Comparison of ENCODE assay signal across 8 cellular contexts in the genomic region with DNA sequence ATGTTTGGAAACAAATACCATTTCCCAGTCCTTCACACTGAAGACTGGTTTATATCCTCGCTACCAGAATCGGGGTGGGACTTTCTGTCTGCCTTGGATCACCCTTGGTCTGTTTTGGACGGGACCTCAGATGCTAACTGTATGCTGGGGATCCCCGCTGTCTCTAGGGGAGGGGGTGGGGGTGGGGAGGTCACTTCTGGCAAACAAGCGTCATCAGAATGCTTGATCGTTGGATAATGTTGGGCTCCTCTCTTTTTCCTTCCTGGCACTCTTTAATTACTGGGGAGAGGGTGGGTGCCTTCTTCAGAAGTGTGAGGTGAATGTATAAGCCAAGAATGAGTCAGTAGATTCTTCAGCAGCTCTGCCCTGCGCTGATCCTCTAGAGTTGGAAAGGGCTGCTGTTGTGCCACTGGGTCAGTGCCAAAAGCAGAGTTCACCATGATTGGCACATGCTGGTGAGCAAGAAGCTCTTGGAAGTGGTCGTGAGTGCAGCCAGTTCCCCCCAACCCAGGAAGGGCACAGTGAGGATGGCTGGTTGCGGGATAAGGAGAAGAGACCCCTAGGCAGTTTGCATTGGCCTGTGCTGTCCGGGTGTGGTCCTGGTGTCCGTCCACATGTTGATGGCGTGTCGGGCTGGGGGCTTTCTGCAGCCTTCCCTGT. TPM values are rescaled to one million over a fixed set of nuclear protein-coding genes. Genes with fewer than 3 reads are reported as not detected.
DNase-seq lines count a peak whose midpoint lies in the region; ATAC-seq and TF ChIP-seq lines count a peak whose summit lies in the region.

No MANE protein-coding gene starts in this region.

- peak overlapping the region; percentile 89 for H3K27ac Mint-ChIP-seq in activated CD8-positive, alpha-beta T cell treated with anti-CD3 and anti-CD28 coated beads for 36 hours

- H3K27ac ChIP-seq in skeletal muscle tissue (ENCODE audit: low read depth, low read length), result peak overlapping the region; percentile 71

- no peaks in the 10 kb centered on the region for H3K9me3 Mint-ChIP-seq in activated CD8-positive, alpha-beta T cell treated with anti-CD3 and anti-CD28 coated beads for 36 hours

- H3K4me1 Mint-ChIP-seq in activated CD8-positive, alpha-beta T cell treated with anti-CD3 and anti-CD28 coated beads for 36 hours (ENCODE audit: low read depth), result peaks cover 80% of the 10 kb centered on the region

- peak overlapping the region in 2 of 3 donors; percentile 16 to 34 for H3K9ac ChIP-seq in skeletal muscle tissue (ENCODE audit: low read depth in 1 of 3, low read length in 3 of 3)

- peak; percentile 40 for ATAC-seq in activated CD8-positive, alpha-beta T cell treated with anti-CD3 and anti-CD28 coated beads for 36 hours
- ATAC-seq in HG03025 (IDR thresholded peaks at IDR 0.05; ENCODE audit: low FRiP score, unreplicated experiment), result no peak

- no peaks in the 10 kb centered on the region for H3K9me3 ChIP-seq in skeletal muscle tissue (ENCODE audit: control insufficient read depth in 3 of 3, low read length in 3 of 3)
- H3K9me3 ChIP-seq in BE2C, result no peaks in the 10 kb centered on the region

- peaks cover 33 to 40% (median 37%) of the 10 kb centered on the region in 3 donors for H3K4me1 ChIP-seq in skeletal muscle tissue (ENCODE audit: control insufficient read depth in 3 of 3, insufficient read depth in 3 of 3, low read length in 3 of 3)
- peaks cover 31% of the 10 kb centered on the region for H3K4me1 ChIP-seq in BE2C

- H3K4me3 ChIP-seq in GM12865 (ENCODE audit: low read depth, low read length) (peak overlapping the region; percentile 56), skeletal muscle tissue (ENCODE audit: low read length in 3 of 3) (no peak overlapping the region), BE2C (ENCODE audit: low read depth, low read length) (no peak overlapping the region)

- peaks cover 53% of the 10 kb centered on the region for H3K36me3 Mint-ChIP-seq in activated CD8-positive, alpha-beta T cell treated with anti-CD3 and anti-CD28 coated beads for 36 hours (ENCODE audit: low read depth)

- H3K27me3 ChIP-seq in skeletal muscle tissue (ENCODE audit: control insufficient read depth in 3 of 3, insufficient read depth in 3 of 3, low read length in 3 of 3), result no peaks in the 10 kb centered on the region
- H3K27me3 ChIP-seq in BE2C, result no peaks in the 10 kb centered on the region

- CTCF ChIA-PET in activated CD8-positive, alpha-beta T cell treated with anti-CD3 and anti-CD28 coated beads for 36 hours (lab: Charles Lee), result interaction anchor here (1.1 to 3.5 kb wide), 5 partner anchors 13 to 57 kb away, joined by 3 to 16 read pairs (median 10); no protein-coding TSS in a partner anchor

- H3K4me3 Mint-ChIP-seq in activated CD8-positive, alpha-beta T cell treated with anti-CD3 and anti-CD28 coated beads for 36 hours, result peak overlapping the region; percentile 69

- POLR2A ChIA-PET in activated CD8-positive, alpha-beta T cell treated with anti-CD3 and anti-CD28 coated beads for 36 hours (lab: Charles Lee), result interaction anchor here (1.2 to 2.0 kb wide), 4 partner anchors 23 to 33 kb away, joined by 3 to 7 read pairs (median 4); no protein-coding TSS in a partner anchor

- peak; percentile 54 for DNase-seq in GM12865 (ENCODE audit: low read depth)
- peak; percentile 57 for DNase-seq in activated CD8-positive, alpha-beta T cell treated with anti-CD3 and anti-CD28 coated beads for 36 hours
- peak; percentile 55 for DNase-seq in glomerular visceral epithelial cell (ENCODE audit: extremely low spot score)
- no peak for DNase-seq in BE2C
- no peak for DNase-seq in DMS79 (lab: John Stamatoyannopoulos, UW)
- no peak for DNase-seq in HuH-7.5 (ENCODE audit: low spot score)

- intact Hi-C loops in activated CD8-positive, alpha-beta T cell treated with anti-CD3 and anti-CD28 coated beads for 36 hours (cut with micrococcal nuclease), result loop anchor here (10.0 kb wide), 1 partner anchor 58 kb away; no protein-coding TSS in a partner anchor

- H3K36me3 ChIP-seq in skeletal muscle tissue (ENCODE audit: control insufficient read depth in 3 of 3, insufficient read depth in 3 of 3, low read length in 3 of 3) (no peaks in the 10 kb centered on the region), BE2C (peaks cover 8% of the 10 kb centered on the region)

- no peaks in the 10 kb centered on the region for H3K27me3 Mint-ChIP-seq in activated CD8-positive, alpha-beta T cell treated with anti-CD3 and anti-CD28 coated beads for 36 hours

- TF ChIP-seq CTCF in GM12865 (IDR thresholded peaks at IDR 0.05; ENCODE audit: insufficient read depth, low read depth, low read length, missing control alignments) (no peak), BE2C (IDR thresholded peaks at IDR 0.05; ENCODE audit: low read depth, low read length) (no peak)
- TF ChIP-seq CTCF in activated CD8-positive, alpha-beta T cell treated with anti-CD3 and anti-CD28 coated beads for 36 hours (IDR thresholded peaks at IDR 0.05), result no peak

RNA-seq across cellular contexts. Expression of a gene that starts 32.2 kb away (rescaled TPM):
- 10 to 100 TPM; 89.6 to 99.5 TPM for total RNA-seq in activated CD8-positive, alpha-beta T cell treated with anti-CD3 and anti-CD28 coated beads for 36 hours
- total RNA-seq in skeletal muscle tissue, result 17.2 TPM
- polyA plus RNA-seq in BE2C (2012; ENCODE audit: insufficient read depth, insufficient read length, low read depth), result 76.3 TPM

Comparison
In these comparisons a context has a peak if more than half of its experiments do, and no peak if none do; other contexts are left out.
1. DNase-seq: peak in GM12865 (single experiment), activated CD8-positive, alpha-beta T cell treated with anti-CD3 and anti-CD28 coated beads for 36 hours (single experiment) and glomerular visceral epithelial cell (single experiment); none in BE2C (single experiment), DMS79 (single experiment) and HuH-7.5 (single experiment).